ENCODE assay signal across 13 cellular contexts in genomic region chr4:183758006-183758734, GRCh38.
DNase-seq lines count a peak whose midpoint lies in the region; ATAC-seq and TF ChIP-seq lines count a peak whose summit lies in the region.
"Had no signal": no experiment of that assay in that cellular context is flagged by ENCODE, and none has a peak within 500 bp of the region (broad histone marks: within the 10 kb centered on the region; RNA-seq: fewer than 3 reads in every experiment).

No MANE protein-coding gene starts in this region.

- H3K36me3 ChIP-seq in WERI-Rb-1 (no peaks in the 10 kb centered on the region), cardiac muscle cell (no peaks in the 10 kb centered on the region), PC-9 (ENCODE audit: low read depth) (no peaks in the 10 kb centered on the region)

- H3K4me1 ChIP-seq in cardiac muscle cell (ENCODE audit: low read depth) (no peaks in the 10 kb centered on the region), PC-9 (replicated peaks; ENCODE audit: insufficient read depth) (peaks cover 23% of the 10 kb centered on the region)

- BruUV-seq in PC-9 (replicated peaks; lab: Mats Ljungman, UMichigan), result no TSS peak

- H2AFZ ChIP-seq in PC-9, result no peak overlapping the region

- no peaks in the 10 kb centered on the region for H3F3A ChIP-seq in PC-9 (ENCODE audit: insufficient read depth, low read depth)

- H3K4me3 ChIP-seq in WERI-Rb-1 (ENCODE audit: low read depth, low read length), result no peak overlapping the region
- H3K4me3 ChIP-seq in cardiac muscle cell, result no peak overlapping the region
- no peak overlapping the region for H3K4me3 ChIP-seq in PC-9

- no peaks in the 10 kb centered on the region for H3K79me2 ChIP-seq in PC-9 (ENCODE audit: low read depth)

- H3K27ac Mint-ChIP-seq in neural crest cell (ENCODE audit: unreplicated experiment), result no peak overlapping the region
- H3K27ac Mint-ChIP-seq: CD4-positive, alpha-beta T cell; stimulated activated naive CD8-positive, alpha-beta T cell treated with anti-CD3 and anti-CD28 coated beads, Interleukin-15, Interleukin-2, amounts not matched to agents 100 ng/mL and 50 ng/mL, for 24 hours had no signal

- POLR2A ChIA-PET in PC-9 (lab: Charles Lee; ENCODE audit: unreplicated experiment), result no interaction called here

- CTCF ChIA-PET in PC-9 (lab: Charles Lee), result no interaction called here

- no peak for ATAC-seq in GM21529 (IDR thresholded peaks at IDR 0.05; ENCODE audit: unreplicated experiment)

- DNase-seq in ELF-1 (ENCODE audit: low read depth, low spot score) (peak; percentile 43), WERI-Rb-1 (no peak), cardiac muscle cell (ENCODE audit: low read depth in 1 of 2, low spot score in 1 of 2) (peak in 1 of 2 donors; percentile 66), neural crest cell (ENCODE audit: low read depth, low spot score) (no peak), NOMO-1 (lab: John Stamatoyannopoulos, UW; ENCODE audit: unreplicated experiment in 2 of 2) (no peak), PC-9 (no peak), hypothalamus (lab: John Stamatoyannopoulos, UW) (no peak)
- DNase-seq: activated CD4-positive, alpha-beta T cell treated with anti-CD3 and anti-CD28 coated beads, Interleukin-2, amount 50 U/mL, for 4 hours; CD4-positive, alpha-beta T cell; NCI-H2171; SHP77 treated with DMSO at 0.1 percent for 48 hours had no signal

- no peaks in the 10 kb centered on the region for H4K20me1 ChIP-seq in PC-9 (ENCODE audit: insufficient read depth)

- H3K27me3 ChIP-seq in WERI-Rb-1 (ENCODE audit: insufficient read depth, low read depth, severe bottlenecking) (no peaks in the 10 kb centered on the region), cardiac muscle cell (no peaks in the 10 kb centered on the region), PC-9 (ENCODE audit: insufficient read depth, low read depth) (no peaks in the 10 kb centered on the region)

- no peak overlapping the region for H3K4me3 Mint-ChIP-seq in neural crest cell
- H3K4me3 Mint-ChIP-seq: CD4-positive, alpha-beta T cell; stimulated activated naive CD8-positive, alpha-beta T cell treated with anti-CD3 and anti-CD28 coated beads, Interleukin-15, Interleukin-2, amounts not matched to agents 100 ng/mL and 50 ng/mL, for 24 hours had no signal

- H3K4me2 ChIP-seq in PC-9, result no peak overlapping the region

- TF ChIP-seq CTCF in WERI-Rb-1 (IDR thresholded peaks at IDR 0.05; ENCODE audit: low read depth, low read length) (peak; percentile 41), cardiac muscle cell (IDR thresholded peaks at IDR 0.05; ENCODE audit: low read depth, low read length) (peak; percentile 68), neural crest cell (conservative IDR thresholded peaks at IDR 0.05) (peak; percentile 41), PC-9 (conservative IDR thresholded peaks at IDR 0.05) (no peak)

- no peak overlapping the region for H3K27ac ChIP-seq in WERI-Rb-1
- H3K27ac ChIP-seq in cardiac muscle cell, result no peak overlapping the region
- no peak overlapping the region for H3K27ac ChIP-seq in PC-9

- H3K9me2 ChIP-seq in PC-9 (ENCODE audit: insufficient read depth), result no peaks in the 10 kb centered on the region

- intact Hi-C loops in PC-9 (cut with micrococcal nuclease; ENCODE audit: unreplicated experiment), result no loop called here

- H3K4me1 Mint-ChIP-seq in neural crest cell, result no peaks in the 10 kb centered on the region

- H3K9me3 Mint-ChIP-seq in neural crest cell, result peaks cover 5% of the 10 kb centered on the region
- H3K9me3 Mint-ChIP-seq: CD4-positive, alpha-beta T cell; stimulated activated naive CD8-positive, alpha-beta T cell treated with anti-CD3 and anti-CD28 coated beads, Interleukin-15, Interleukin-2, amounts not matched to agents 100 ng/mL and 50 ng/mL, for 24 hours had no signal

- H3K9me3 ChIP-seq in WERI-Rb-1 (ENCODE audit: severe bottlenecking) (peaks cover 7% of the 10 kb centered on the region), cardiac muscle cell (ENCODE audit: low read depth) (no peaks in the 10 kb centered on the region), PC-9 (ENCODE audit: insufficient read depth, low read depth) (no peaks in the 10 kb centered on the region)

- no peaks in the 10 kb centered on the region for H3K36me3 Mint-ChIP-seq in neural crest cell (ENCODE audit: low read depth)

- H3K27me3 Mint-ChIP-seq in neural crest cell (ENCODE audit: low read depth), result no peaks in the 10 kb centered on the region
